ENCODE assay signal across 8 cellular contexts in the genomic region with DNA sequence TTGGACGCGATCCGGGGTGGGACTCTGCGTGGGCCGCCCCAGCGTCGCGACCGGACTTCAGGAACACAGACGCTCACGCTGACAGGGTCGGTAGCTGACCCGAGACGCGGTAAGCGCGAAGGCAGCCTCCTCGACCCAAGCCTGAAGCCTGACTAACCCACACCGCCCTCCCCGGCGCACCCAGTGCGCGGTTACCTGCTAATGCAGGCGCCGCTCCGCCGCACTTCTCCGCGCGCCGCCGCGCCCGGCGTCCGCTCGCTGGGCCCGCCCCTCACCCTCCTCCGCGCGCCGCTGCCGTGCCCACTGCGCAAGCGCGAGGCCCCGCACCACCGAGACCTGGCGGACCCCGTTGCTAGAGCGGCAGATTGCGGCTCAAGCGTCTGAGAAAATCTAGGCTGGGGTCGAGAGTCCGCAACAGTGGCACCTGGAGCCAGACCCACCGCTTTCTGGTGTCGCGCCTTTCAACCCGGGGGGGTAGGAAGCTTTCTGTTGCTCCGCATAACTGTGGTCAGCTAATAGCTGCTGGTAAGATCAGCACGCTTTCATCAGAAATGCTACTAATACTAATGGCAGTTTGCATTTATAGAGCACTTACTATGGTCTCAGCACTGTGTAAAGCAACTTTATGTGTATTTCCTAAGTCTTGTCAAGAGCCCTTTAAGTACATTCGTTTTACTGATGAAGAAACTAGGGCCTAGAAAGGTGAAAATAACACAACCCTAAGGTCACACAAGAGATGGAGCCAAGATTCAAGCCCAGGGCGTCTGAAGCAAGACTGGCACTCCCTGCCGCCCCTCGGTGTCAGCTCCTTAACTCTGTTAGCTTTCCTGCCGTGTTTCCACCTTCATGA. TPM values are rescaled to one million over a fixed set of nuclear protein-coding genes. Genes with fewer than 3 reads are reported as not detected.
DNase-seq lines count a peak whose midpoint lies in the region; ATAC-seq and TF ChIP-seq lines count a peak whose summit lies in the region.

A gene with protein sequence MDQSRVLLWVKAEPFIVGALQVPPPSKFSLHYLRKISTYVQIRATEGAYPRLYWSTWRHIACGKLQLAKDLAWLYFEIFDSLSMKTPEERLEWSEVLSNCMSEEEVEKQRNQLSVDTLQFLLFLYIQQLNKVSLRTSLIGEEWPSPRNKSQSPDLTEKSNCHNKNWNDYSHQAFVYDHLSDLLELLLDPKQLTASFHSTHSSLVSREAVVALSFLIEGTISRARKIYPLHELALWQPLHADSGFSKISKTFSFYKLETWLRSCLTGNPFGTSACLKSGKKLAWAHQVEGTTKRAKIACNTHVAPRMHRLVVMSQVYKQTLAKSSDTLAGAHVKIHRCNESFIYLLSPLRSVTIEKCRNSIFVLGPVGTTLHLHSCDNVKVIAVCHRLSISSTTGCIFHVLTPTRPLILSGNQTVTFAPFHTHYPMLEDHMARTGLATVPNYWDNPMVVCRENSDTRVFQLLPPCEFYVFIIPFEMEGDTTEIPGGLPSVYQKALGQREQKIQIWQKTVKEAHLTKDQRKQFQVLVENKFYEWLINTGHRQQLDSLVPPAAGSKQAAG (minus strand): TSS at position 268 of the 850 bp plus-strand sequence. CDS start 3,010 bp downstream, outside the sequence.

- intact Hi-C loops in left cardiac atrium (cut with DNase I) (no loop called here), posterior vena cava (cut with DNase I) (no loop called here)

- peak within 1 kb of the TSS; percentile 96 for H3K27ac Mint-ChIP-seq in T-helper 1 cell treated with Interleukin-12 subunit alpha and Interleukin-12 subunit beta and Interleukin-4 antibody, amounts not matched to agents 30 μg/mL and 1 μg/mL, for 36 hours

- in situ Hi-C loops in GM13977 (cut with MboI; ENCODE audit: low pct_unique_long_range_greater_than_20kb, low sequenced_read_pairs, unreplicated experiment) = no loop called here

- H3K36me3 ChIP-seq in upper lobe of left lung = peaks cover 0 to 12% (median 2%) of the 10 kb centered on the region in 4 donors

- peaks cover 15% of the 10 kb centered on the region for H3K36me3 Mint-ChIP-seq in T-helper 1 cell treated with Interleukin-12 subunit alpha and Interleukin-12 subunit beta and Interleukin-4 antibody, amounts not matched to agents 30 μg/mL and 1 μg/mL, for 36 hours (ENCODE audit: low read depth)

- DNase-seq in GM13977 (ENCODE audit: low spot score) (peak; percentile 90), NCI-H146 (lab: John Stamatoyannopoulos, UW) (peak; percentile 94), amniotic stem cell (lab: John Stamatoyannopoulos, UW) (peak; percentile 19), left cardiac atrium (peak; percentile 91), posterior vena cava (ENCODE audit: low spot score) (peak; percentile 97), upper lobe of left lung (peak; percentile 95 to 99)

- peaks cover 45% of the 10 kb centered on the region for H3K4me1 Mint-ChIP-seq in T-helper 1 cell treated with Interleukin-12 subunit alpha and Interleukin-12 subunit beta and Interleukin-4 antibody, amounts not matched to agents 30 μg/mL and 1 μg/mL, for 36 hours (ENCODE audit: low read depth)

- H3K4me3 ChIP-seq in upper lobe of left lung = peak within 1 kb of the TSS; percentile 60 to 95 (median 83)

- no peaks in the 10 kb centered on the region for H3K9me3 ChIP-seq in upper lobe of left lung

- H3K4me3 Mint-ChIP-seq in T-helper 1 cell treated with Interleukin-12 subunit alpha and Interleukin-12 subunit beta and Interleukin-4 antibody, amounts not matched to agents 30 μg/mL and 1 μg/mL, for 36 hours = peak within 1 kb of the TSS; percentile 94

- peaks cover 31 to 64% (median 36%) of the 10 kb centered on the region in 4 donors for H3K4me1 ChIP-seq in upper lobe of left lung

- H3K27me3 Mint-ChIP-seq in T-helper 1 cell treated with Interleukin-12 subunit alpha and Interleukin-12 subunit beta and Interleukin-4 antibody, amounts not matched to agents 30 μg/mL and 1 μg/mL, for 36 hours (ENCODE audit: low read depth) = no peaks in the 10 kb centered on the region

- ATAC-seq in HG02852 (IDR thresholded peaks at IDR 0.05; ENCODE audit: unreplicated experiment) = peak; percentile 42
- peak; percentile 84 to 85 for ATAC-seq in left cardiac atrium
- ATAC-seq in upper lobe of left lung (ENCODE audit: low FRiP score in 2 of 2) = peak; percentile 91 to 93

- H3K27ac ChIP-seq in upper lobe of left lung = peak within 1 kb of the TSS; percentile 87 to 92 (median 88)

- TF ChIP-seq POLR2A in upper lobe of left lung (IDR thresholded peaks at IDR 0.05) = peak in 3 of 4 donors; percentile 93 to 98 (median 96)

- no peak for TF ChIP-seq EP300 in upper lobe of left lung (IDR thresholded peaks at IDR 0.05)

- WGBS in upper lobe of left lung, 2 donors = 0 to 1% methylated on average over 33 to 53 of the region's 66 CpGs

- no peaks in the 10 kb centered on the region for H3K27me3 ChIP-seq in upper lobe of left lung

- TF ChIP-seq CTCF in GM13977 (IDR thresholded peaks at IDR 0.05; ENCODE audit: extremely low read depth, insufficient read depth, missing control alignments) = no peak
- peak in 2 of 6 experiments; percentile 28 to 38 for TF ChIP-seq CTCF in upper lobe of left lung (IDR thresholded peaks at IDR 0.05)

- H3K9me3 Mint-ChIP-seq in T-helper 1 cell treated with Interleukin-12 subunit alpha and Interleukin-12 subunit beta and Interleukin-4 antibody, amounts not matched to agents 30 μg/mL and 1 μg/mL, for 36 hours = no peaks in the 10 kb centered on the region

RNA-seq across cellular contexts. Expression of the gene that starts here (rescaled TPM):
- total RNA-seq in left cardiac atrium (1 to 10 TPM; 6.8 to 7.8 TPM), posterior vena cava (1 to 10 TPM; 6.6 to 9.2 TPM), upper lobe of left lung (10 to 100 TPM in 5 of 6 donors, 1 to 10 TPM in 1; 8.3 to 20.4 (median 11.0) TPM)

Comparison
In these comparisons a context has a peak if more than half of its experiments do, and no peak if none do; other contexts are left out.
1. Peak in every context shown above with its lines: DNase-seq, ATAC-seq, H3K4me3 ChIP-seq and H3K27ac ChIP-seq.
2. DNase-seq: peak in every context shown above with its lines; median percentile 97 in posterior vena cava; 97 in upper lobe of left lung; 94 in NCI-H146; 91 in left cardiac atrium; 90 in GM13977; 19 in amniotic stem cell.
3. ATAC-seq: peak in every context shown above with its lines; median percentile 92 in upper lobe of left lung; 84 in left cardiac atrium; 42 in HG02852.